In the genomic region with DNA sequence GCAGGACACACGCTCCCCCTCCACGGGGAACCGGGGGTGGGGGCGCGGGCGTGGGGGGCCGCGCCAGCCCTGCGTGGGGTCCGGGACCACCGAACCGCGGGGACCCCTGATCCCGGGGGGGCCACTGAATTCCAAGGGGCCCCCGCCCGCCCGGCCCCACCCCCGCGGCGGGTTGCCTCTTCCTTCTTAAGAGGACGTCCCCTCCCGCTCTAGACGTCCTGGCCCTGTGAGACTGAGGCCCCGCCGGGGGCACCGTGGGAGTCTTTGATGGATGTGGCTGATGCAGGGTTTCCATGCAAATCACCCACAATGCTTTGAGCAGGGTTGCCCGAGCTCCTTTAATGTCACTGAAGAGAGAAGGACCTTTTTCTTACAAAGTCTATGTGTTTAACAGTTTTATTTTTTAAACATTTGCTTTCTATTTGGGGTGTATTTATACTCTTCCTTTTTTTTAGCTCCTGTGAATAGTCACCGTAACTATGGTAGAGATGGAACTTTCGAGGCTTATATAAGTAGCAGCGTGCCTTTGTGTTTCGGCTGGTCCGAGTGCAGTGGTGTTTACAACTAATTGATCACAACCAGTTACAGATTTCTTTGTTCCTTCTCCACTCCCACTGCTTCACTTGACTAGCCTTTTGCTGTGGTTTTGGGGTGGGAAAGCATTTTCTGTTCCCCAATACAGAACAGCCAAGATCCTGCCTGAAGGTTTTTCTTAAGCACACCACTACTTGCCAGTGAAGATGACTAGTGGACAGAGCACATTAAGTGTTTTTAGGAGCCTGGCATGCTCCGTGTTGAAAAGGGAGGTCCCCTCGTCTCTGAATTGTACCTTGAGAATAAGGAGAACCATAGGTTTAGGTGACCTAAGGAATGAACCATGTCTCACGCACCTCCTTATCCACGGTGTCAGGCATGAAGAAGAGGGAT, we compare ENCODE assay signal across 8 cellular contexts. TPM values are rescaled to one million over a fixed set of nuclear protein-coding genes. Genes with fewer than 3 reads are reported as not detected.
DNase-seq lines count a peak whose midpoint lies in the region; ATAC-seq and TF ChIP-seq lines count a peak whose summit lies in the region.

No MANE protein-coding gene starts in this region.

- DNase-seq in GM12864 (ENCODE audit: low read depth) (no peak), NCI-H1417 treated with DMSO at 0.1 percent for 48 hours (lab: John Stamatoyannopoulos, UW) (peak; percentile 88), T follicular helper cell (ENCODE audit: low read depth) (peak; percentile 79), adrenal gland (peak; percentile 41 to 71 (median 55)), right atrium auricular region (ENCODE audit: low spot score) (no peak), putamen (ENCODE audit: low spot score) (peak; percentile 84), vagina (ENCODE audit: extremely low spot score in 2 of 2) (no peak)

- TF ChIP-seq CTCF in GM12864 (IDR thresholded peaks at IDR 0.05; ENCODE audit: low read depth, low read length, missing control alignments) (no peak), adrenal gland (IDR thresholded peaks at IDR 0.05) (no peak), right atrium auricular region (IDR thresholded peaks at IDR 0.05) (no peak), vagina (IDR thresholded peaks at IDR 0.05) (no peak)

- 0 to 1% (median 1%) methylated on average over 10 to 36 of the region's 36 CpGs for WGBS in adrenal gland, 4 donors

- H3K4me3 ChIP-seq in GM12864 (ENCODE audit: low read depth, low read length) (peak overlapping the region; percentile 56), adrenal gland (peak overlapping the region in 2 of 4 donors; percentile 47 to 74), right atrium auricular region (peak overlapping the region; percentile 54 to 63), vagina (peak overlapping the region; percentile 67 to 70)

- H3K27me3 ChIP-seq in adrenal gland (no peaks in the 10 kb centered on the region), right atrium auricular region (no peaks in the 10 kb centered on the region), vagina (no peaks in the 10 kb centered on the region)

- intact Hi-C loops in adrenal gland (cut with DNase I) (no loop called here), vagina (cut with DNase I) (no loop called here)

- H3K36me3 ChIP-seq in adrenal gland (replicated peaks in 1 of 2): no peaks in the 10 kb centered on the region
- no peaks in the 10 kb centered on the region for H3K36me3 ChIP-seq in right atrium auricular region
- H3K36me3 ChIP-seq in vagina: no peaks in the 10 kb centered on the region

- H3K27ac ChIP-seq in adrenal gland (peak overlapping the region in 2 of 5 donors; percentile 24 to 29), right atrium auricular region (peak overlapping the region; percentile 7 to 37), vagina (peak overlapping the region; percentile 41)

- peaks cover 0 to 16% of the 10 kb centered on the region in 2 donors for H3K4me1 ChIP-seq in adrenal gland (replicated peaks in 1 of 2)
- peaks cover 0 to 41% of the 10 kb centered on the region in 2 donors for H3K4me1 ChIP-seq in right atrium auricular region
- H3K4me1 ChIP-seq in vagina: peaks cover 22% of the 10 kb centered on the region

- H3K9me3 ChIP-seq in adrenal gland (replicated peaks in 1 of 3) (no peaks in the 10 kb centered on the region), right atrium auricular region (no peaks in the 10 kb centered on the region), vagina (no peaks in the 10 kb centered on the region)

- ATAC-seq in HG02678 (IDR thresholded peaks at IDR 0.05; ENCODE audit: unreplicated experiment): peak; percentile 45

- TF ChIP-seq POLR2A in adrenal gland (IDR thresholded peaks at IDR 0.05) (peak in 1 of 2 donors; percentile 7), vagina (IDR thresholded peaks at IDR 0.05) (no peak)

RNA-seq across cellular contexts. Expression of a gene that starts 44.8 kb away (rescaled TPM):
- total RNA-seq in adrenal gland: 100 to 1,000 TPM in 2 of 8 donors, 10 to 100 TPM in 6; 52.1 to 123 (median 69.7) TPM
- polyA plus RNA-seq in adrenal gland: 10 to 100 TPM; 19.9 to 91.3 (median 26.1) TPM
- 10 to 100 TPM; 32.3 to 48.9 TPM for total RNA-seq in right atrium auricular region
- total RNA-seq in vagina: 69.5 TPM

Comparison
In these comparisons a context has a peak if more than half of its experiments do, and no peak if none do; other contexts are left out.
1. DNase-seq: peak in NCI-H1417 treated with DMSO at 0.1 percent for 48 hours (single experiment), T follicular helper cell (single experiment), adrenal gland (7 of 7) and putamen (single experiment); none in GM12864 (single experiment), right atrium auricular region (single experiment) and vagina (0 of 2).